ENCODE assay signal across 8 cellular contexts in the genomic region with DNA sequence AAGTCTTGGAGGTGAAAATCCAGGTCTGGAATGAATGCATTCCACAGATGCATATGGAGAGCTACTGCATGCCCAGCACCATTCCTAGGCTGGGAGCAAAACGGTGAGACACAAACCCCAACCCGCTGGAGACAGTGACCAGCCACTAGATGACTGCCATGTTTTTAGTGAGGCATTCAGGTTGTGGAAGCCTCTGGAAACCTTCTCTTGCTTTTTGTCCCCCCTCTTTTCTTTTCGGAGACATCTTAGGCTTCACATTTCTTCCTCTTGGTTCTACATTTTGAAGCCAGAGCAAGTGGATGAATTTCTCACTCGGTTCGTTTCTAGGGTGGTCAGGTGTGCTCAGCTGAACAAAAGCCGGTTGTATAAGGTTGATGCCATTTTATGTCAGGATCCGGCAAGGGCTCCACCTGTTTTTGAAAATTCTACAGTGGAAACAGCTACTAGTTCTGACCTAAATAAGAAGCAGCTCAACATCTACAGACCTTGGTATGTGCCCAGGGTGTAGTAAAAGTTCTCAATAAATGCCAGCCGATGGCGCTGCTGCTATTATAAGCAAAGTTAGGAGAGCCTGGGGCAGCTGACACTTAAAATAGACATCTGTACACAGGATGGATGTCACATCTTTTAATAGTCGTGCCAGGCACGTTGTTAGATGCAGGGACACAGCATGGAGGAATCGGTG. TPM values are rescaled to one million over a fixed set of nuclear protein-coding genes. Genes with fewer than 3 reads are reported as not detected.
DNase-seq lines count a peak whose midpoint lies in the region; ATAC-seq and TF ChIP-seq lines count a peak whose summit lies in the region.

No MANE protein-coding gene starts in this region.

- peak overlapping the region; percentile 90 for H3K27ac Mint-ChIP-seq in T-helper 2 cell treated with Interferon-gamma antibody and Interleukin-4, amounts not matched to agents 5 μg/mL and 100 μg/mL, for 36 hours
- H3K27ac Mint-ChIP-seq in nephron, result peak overlapping the region; percentile 98 to 99 (median 99)

- DNase-seq in GDM1 (lab: John Stamatoyannopoulos, UW) (peak; percentile 29), MG63 (peak; percentile 38), erythroblast (lab: John Stamatoyannopoulos, UW) (peak; percentile 70 to 75), SK-N-DZ (ENCODE audit: low spot score) (no peak)
- peak; percentile 37 for DNase-seq in T-helper 2 cell treated with Interferon-gamma antibody and Interleukin-4, amounts not matched to agents 5 μg/mL and 100 μg/mL, for 36 hours (ENCODE audit: low spot score)

- H3K36me3 Mint-ChIP-seq in T-helper 2 cell treated with Interferon-gamma antibody and Interleukin-4, amounts not matched to agents 5 μg/mL and 100 μg/mL, for 36 hours (ENCODE audit: low read depth), result peaks cover 4% of the 10 kb centered on the region
- no peaks in the 10 kb centered on the region for H3K36me3 Mint-ChIP-seq in nephron (ENCODE audit: low read depth)

- no peaks in the 10 kb centered on the region for H3K9me3 ChIP-seq in MG63

- H3K36me3 ChIP-seq in MG63, result no peaks in the 10 kb centered on the region; the same call in 1 of the 2 replicates

- H3K27me3 Mint-ChIP-seq in T-helper 2 cell treated with Interferon-gamma antibody and Interleukin-4, amounts not matched to agents 5 μg/mL and 100 μg/mL, for 36 hours (ENCODE audit: low read depth), result no peaks in the 10 kb centered on the region
- H3K27me3 Mint-ChIP-seq in nephron (ENCODE audit: low read depth), result peaks cover 10% of the 10 kb centered on the region

- H3K4me3 Mint-ChIP-seq in T-helper 2 cell treated with Interferon-gamma antibody and Interleukin-4, amounts not matched to agents 5 μg/mL and 100 μg/mL, for 36 hours, result peak overlapping the region; percentile 95
- peak overlapping the region; percentile 94 to 97 (median 96) for H3K4me3 Mint-ChIP-seq in nephron

- H3K27me3 ChIP-seq in MG63, result no peaks in the 10 kb centered on the region

- TF ChIP-seq CTCF in nephron (IDR thresholded peaks at IDR 0.05; ENCODE audit: unreplicated experiment in 3 of 3), result no peak

- peak overlapping the region; percentile 41 for H3K4me3 ChIP-seq in MG63

- no peaks in the 10 kb centered on the region for H3K9me3 Mint-ChIP-seq in T-helper 2 cell treated with Interferon-gamma antibody and Interleukin-4, amounts not matched to agents 5 μg/mL and 100 μg/mL, for 36 hours
- no peaks in the 10 kb centered on the region for H3K9me3 Mint-ChIP-seq in nephron

- ATAC-seq in GM18861 (IDR thresholded peaks at IDR 0.05; ENCODE audit: unreplicated experiment) (no peak), HG03175 (IDR thresholded peaks at IDR 0.05; ENCODE audit: unreplicated experiment) (no peak)

- no peak for TF ChIP-seq POLR2A in erythroblast (IDR thresholded peaks at IDR 0.05; ENCODE audit: low read length)

- H3K4me1 Mint-ChIP-seq in T-helper 2 cell treated with Interferon-gamma antibody and Interleukin-4, amounts not matched to agents 5 μg/mL and 100 μg/mL, for 36 hours (ENCODE audit: low read depth), result peaks cover 50% of the 10 kb centered on the region
- H3K4me1 Mint-ChIP-seq in nephron, result peaks cover 58% of the 10 kb centered on the region

RNA-seq across cellular contexts. Expression of a gene that starts 1.8 kb away (rescaled TPM):
- 4.4 and 4.8 TPM in 2 replicates for total RNA-seq in MG63 (2014; rRNA removed; shearing (Covaris generic); ENCODE audit: low replicate concordance)
- 6.7 and 9.4 TPM in 2 replicates for polyA plus RNA-seq in SK-N-DZ (2014; cell fraction: cytosol; rRNA removed)
- polyA plus RNA-seq in SK-N-DZ (2014; cell fraction: nucleus; rRNA removed), result 13.2 and 14.4 TPM in 2 replicates

RNA-seq across cellular contexts. Expression of a gene that starts 12.7 kb away (rescaled TPM):
- total RNA-seq in MG63 (2014; rRNA removed; shearing (Covaris generic); ENCODE audit: low replicate concordance), result 17.6 and 23.0 TPM in 2 replicates
- polyA plus RNA-seq in SK-N-DZ (2014; cell fraction: cytosol; rRNA removed), result 3.5 and 3.7 TPM in 2 replicates
- polyA plus RNA-seq in SK-N-DZ (2014; cell fraction: nucleus; rRNA removed), result 11.7 and 14.2 TPM in 2 replicates

RNA-seq across cellular contexts. Expression of a gene that starts 45.0 kb away (rescaled TPM):
- total RNA-seq in MG63 (2014; rRNA removed; shearing (Covaris generic); ENCODE audit: low replicate concordance), result 57.7 and 68.8 TPM in 2 replicates
- 19.7 and 26.2 TPM in 2 replicates for polyA plus RNA-seq in SK-N-DZ (2014; cell fraction: cytosol; rRNA removed)
- 6.4 and 9.7 TPM in 2 replicates for polyA plus RNA-seq in SK-N-DZ (2014; cell fraction: nucleus; rRNA removed)

RNA-seq across cellular contexts. Expression of a gene that starts 45.0 kb away (rescaled TPM):
- total RNA-seq in MG63 (2014; rRNA removed; shearing (Covaris generic); ENCODE audit: low replicate concordance), result 1.6 and 5.1 TPM in 2 replicates
- polyA plus RNA-seq in SK-N-DZ (2014; cell fraction: cytosol; rRNA removed), result 1.8 and 5.3 TPM in 2 replicates
- polyA plus RNA-seq in SK-N-DZ (2014; cell fraction: nucleus; rRNA removed), result 0.99 and 5.3 TPM in 2 replicates
